8 cellular contexts compared by ENCODE assay signal in genomic region chr2:44817256-44817655, GRCh38.
"Had no signal": no experiment of that assay in that cellular context is flagged by ENCODE, and none has a peak within 500 bp of the region (broad histone marks: within the 10 kb centered on the region; RNA-seq: fewer than 3 reads in every experiment).

No MANE protein-coding gene starts in this region.

- FAIRE-seq: HepG2 had no signal

- ATAC-seq: HCT116, HepG2 had no signal

- H3K4me3 Mint-ChIP-seq: HFFc6, IgD-negative memory B cell had no signal

- H3K4me1 ChIP-seq: HAP-1 had no signal

- H3K27ac ChIP-seq: HL-60 had no signal

- H3K4me1 Mint-ChIP-seq: IgD-negative memory B cell had no signal

- H3K36me3 ChIP-seq: HAP-1 had no signal

- H3K9me3 Mint-ChIP-seq: HFFc6 had no signal

- H3K9me3 ChIP-seq: HAP-1 had no signal

- H3K4me3 ChIP-seq: HAP-1 had no signal

- H3K36me3 Mint-ChIP-seq: IgD-negative memory B cell had no signal

- DNase-seq: GOT3, H7, HFFc6 had no signal

- H3K27ac Mint-ChIP-seq: HFFc6, IgD-negative memory B cell had no signal
